Comparison of ENCODE assay signal across 8 cellular contexts in genomic region chr19:12696366-12697335, GRCh38. TPM values are rescaled to one million over a fixed set of nuclear protein-coding genes. Genes with fewer than 3 reads are reported as not detected.
DNase-seq lines count a peak whose midpoint lies in the region; ATAC-seq and TF ChIP-seq lines count a peak whose summit lies in the region.

Gene FBXW9, minus strand, starts transcription at chr19:12696631. Its CDS starts 50 bp downstream, at chr19:12696581.

- DNase-seq in CD14-positive monocyte (ENCODE audit: low spot score) (peak; percentile 96), HT1080 (ENCODE audit: low read depth) (peak; percentile 88), medulla oblongata (ENCODE audit: extremely low spot score) (peak; percentile 96)
- DNase-seq in NK-92 treated with Interleukin-12 subunit alpha and Interleukin-12 subunit beta, amount 100 ng/mL, for 24 hours (lab: John Stamatoyannopoulos, UW), result peak; percentile 84
- peak; percentile 95 for DNase-seq in effector CD8-positive, alpha-beta T cell (lab: John Stamatoyannopoulos, UW)
- DNase-seq in stimulated activated CD4-positive, alpha-beta T cell treated with anti-CD3 and anti-CD28 coated beads, TNF-alpha, amount 100 ng/mL, for 4 hours (ENCODE audit: low read depth in 3 of 3), result peak; percentile 94 to 97 (median 96)

- no peaks in the 10 kb centered on the region for H3K27me3 Mint-ChIP-seq in CD14-positive monocyte (ENCODE audit: low read depth in 3 of 3)

- H3K4me3 Mint-ChIP-seq in CD14-positive monocyte, result peak within 1 kb of the TSS; percentile 82 to 93

- H3K36me3 Mint-ChIP-seq in CD14-positive monocyte, result peaks cover 16 to 24% of the 10 kb centered on the region in 2 donors

- H3K4me1 Mint-ChIP-seq in CD14-positive monocyte, result peaks cover 17% of the 10 kb centered on the region

- intact Hi-C loops in CD14-positive monocyte (cut with micrococcal nuclease), result loop anchor here in 1 of 2 donors (1.0 kb wide), 1 partner anchor 27 kb away; a partner anchor contains a TSS

- CTCF ChIA-PET in activated CD8-positive, alpha-beta memory T cell treated with anti-CD3 and anti-CD28 coated beads for 36 hours (lab: Charles Lee), result interaction anchor here (0.5 to 1.6 kb wide), 12 partner anchors 12 to 166 kb away, joined by 3 to 8 read pairs (median 4); a partner anchor contains a TSS

- peak; percentile 79 for ATAC-seq in GM19452 (IDR thresholded peaks at IDR 0.05; ENCODE audit: unreplicated experiment)

- POLR2A ChIA-PET in activated CD8-positive, alpha-beta memory T cell treated with anti-CD3 and anti-CD28 coated beads for 36 hours (lab: Charles Lee), result interaction anchor here (0.6 to 1.7 kb wide), 7 partner anchors 10 to 817 kb away, joined by 3 to 21 read pairs (median 7); no protein-coding TSS in a partner anchor

- peak within 1 kb of the TSS; percentile 92 to 98 (median 96) for H3K27ac Mint-ChIP-seq in CD14-positive monocyte

- H3K9me3 Mint-ChIP-seq in CD14-positive monocyte, result no peaks in the 10 kb centered on the region

- TF ChIP-seq CTCF in CD14-positive monocyte (IDR thresholded peaks at IDR 0.05), result no peak

RNA-seq across cellular contexts. Expression of gene FBXW9, which starts in this region (rescaled TPM):
- 1 to 10 TPM; 5.1 to 7.2 TPM for polyA plus RNA-seq in CD14-positive monocyte
- 14.0 and 22.2 TPM in 2 replicates for total RNA-seq in HT1080 (2014; rRNA removed; shearing (Covaris generic))
- 20.8 and 21.3 TPM in 2 replicates for polyA plus RNA-seq in HT1080 (2015; cell fraction: cytosol; rRNA removed)
- polyA plus RNA-seq in HT1080 (2015; cell fraction: nucleus; rRNA removed), result 21.5 and 22.7 TPM in 2 replicates
- total RNA-seq in activated CD8-positive, alpha-beta memory T cell treated with anti-CD3 and anti-CD28 coated beads for 36 hours, result 10 to 100 TPM; 10.2 to 10.5 TPM

Comparison
In these comparisons a context has a peak if more than half of its experiments do, and no peak if none do; other contexts are left out.
1. Peak in every context shown above with its lines: DNase-seq and ATAC-seq.